1 cellular context compared by ENCODE assay signal in the genomic region with DNA sequence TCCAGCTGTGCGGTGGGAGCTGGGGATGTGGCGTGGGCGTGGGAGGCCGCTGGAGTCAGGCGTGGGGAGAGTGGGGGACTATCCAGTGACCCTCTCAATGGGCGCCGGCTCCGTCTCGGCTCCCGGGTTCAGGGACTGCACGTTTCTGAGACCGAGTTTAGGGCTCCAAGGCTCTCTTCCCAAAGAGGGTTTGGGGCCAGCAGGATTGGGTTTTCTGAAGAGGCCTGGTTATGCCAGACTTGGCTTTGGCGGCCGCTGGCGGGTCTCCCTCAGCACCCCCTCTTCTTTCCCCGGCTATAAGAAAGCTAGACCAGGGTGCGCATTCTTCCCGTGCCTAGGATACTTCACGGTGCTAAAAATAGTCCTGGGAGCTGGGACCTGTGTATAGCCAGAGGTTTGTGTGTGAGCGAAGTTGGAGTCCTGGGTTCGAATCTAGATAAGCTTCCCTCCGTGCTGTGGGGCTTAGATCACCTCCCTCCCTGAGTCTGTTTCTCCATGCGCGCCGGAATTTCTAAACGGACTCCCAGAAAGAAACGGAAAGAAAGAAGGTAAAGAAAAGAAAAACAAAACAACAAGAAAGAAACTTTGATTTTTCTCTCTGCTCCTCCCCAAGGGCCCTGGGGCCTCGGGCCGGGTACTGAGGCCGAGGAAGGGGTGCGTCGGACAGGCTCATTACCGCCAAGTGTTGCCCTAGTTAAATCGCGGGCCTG.
TF ChIP-seq lines count a peak whose summit lies in the region.

No MANE protein-coding gene starts in this region.

TF ChIP-seq in SK-N-SH, 30 proteins besides CTCF, POLR2A, EP300 and RAD21:
- TF ChIP-seq IRF3 (IDR thresholded peaks at IDR 0.05; ENCODE audit: low read depth, low read length) = no peak
- no peak for TF ChIP-seq TAF1 (IDR thresholded peaks at IDR 0.05; ENCODE audit: borderline replicate concordance, low read depth, low read length)
- no peak for TF ChIP-seq USF2 (IDR thresholded peaks at IDR 0.05; ENCODE audit: borderline replicate concordance, low read depth, low read length)
- no peak for TF ChIP-seq GATA2 (CRISPR knock-in tag; IDR thresholded peaks at IDR 0.05)
- no peak for TF ChIP-seq YY1 (IDR thresholded peaks at IDR 0.05; ENCODE audit: low read depth)
- TF ChIP-seq EZH2phosphoT487 (IDR thresholded peaks at IDR 0.05; ENCODE audit: borderline replicate concordance, low read depth) = no peak
- no peak for TF ChIP-seq RFX5 (IDR thresholded peaks at IDR 0.05; ENCODE audit: low read length)
TF ChIP-seq in SK-N-SH: peak in this region for 0.
